6 cellular contexts compared by ENCODE assay signal in genomic region chr3:136666301-136666700, GRCh38.
A peak's percentile ranks its signal among the peaks of the same experiment; 100 is the strongest.
DNase-seq lines count a peak whose midpoint lies in the region; ATAC-seq and TF ChIP-seq lines count a peak whose summit lies in the region.
"Not testable (repeated sequence)": the region's sequence is repeated elsewhere in the genome, so short reads cannot be mapped to it uniquely, and the experiment has no call there.

No MANE protein-coding gene starts in this region.

- H3K36me3 ChIP-seq in mucosa of descending colon (ENCODE audit: low read depth); transverse colon: not testable (repeated sequence)

- not testable (repeated sequence) for TF ChIP-seq POLR2A in transverse colon (IDR thresholded peaks at IDR 0.05)

- not testable (repeated sequence) for TF ChIP-seq EP300 in transverse colon (IDR thresholded peaks at IDR 0.05; ENCODE audit: low read depth)

- WGBS in transverse colon (ENCODE audit: low coverage in 1 of 2), 2 donors, result 77 to 87% methylated on average over 3 to 6 of the region's 6 CpGs

- H3K4me1 Mint-ChIP-seq in WTC11 (peaks cover 10% of the 10 kb centered on the region), immature natural killer cell (peaks cover 54 to 65% of the 10 kb centered on the region in 2 donors)
- not testable (repeated sequence) for H3K4me1 Mint-ChIP-seq in nephron progenitor cell; progenitor cell of endocrine pancreas (ENCODE audit: low read depth)

- CTCF ChIA-PET in WTC11 (lab: Charles Lee), result interaction anchor here (1.6 kb wide), 1 partner anchor 86 kb away, joined by 7 read pairs; the partner anchor contains the start of gene STAG1

- POLR2A ChIA-PET in WTC11 (lab: Charles Lee), result not testable (repeated sequence)

- not testable (repeated sequence) for DNase-seq in WTC11 (ENCODE audit: low spot score); immature natural killer cell; mucosa of descending colon; nephron progenitor cell; progenitor cell of endocrine pancreas (ENCODE audit: low spot score, unreplicated experiment)
- peak; percentile 19 for DNase-seq in transverse colon

- in situ Hi-C loops in transverse colon (cut with MboI; ENCODE audit: low pct_ligation_motif_present in 1 of 4, low pct_unique_long_range_greater_than_20kb in 1 of 4, low sequenced_read_pairs in 3 of 4), result not testable (repeated sequence)

- not testable (repeated sequence) for H3K4me3 Mint-ChIP-seq in WTC11; immature natural killer cell; nephron progenitor cell; progenitor cell of endocrine pancreas (ENCODE audit: low read depth)

- intact Hi-C loops in mucosa of descending colon (cut with DNase I, micrococcal nuclease); transverse colon (cut with DNase I; ENCODE audit: low total_unique reads): not testable (repeated sequence)

- not testable (repeated sequence) for TF ChIP-seq CTCF in WTC11 (IDR thresholded peaks at IDR 0.05); mucosa of descending colon (IDR thresholded peaks at IDR 0.05); nephron progenitor cell (IDR thresholded peaks at IDR 0.05); progenitor cell of endocrine pancreas (IDR thresholded peaks at IDR 0.05; ENCODE audit: unreplicated experiment); transverse colon (IDR thresholded peaks at IDR 0.05)

- H3K4me3 ChIP-seq in mucosa of descending colon, transverse colon: not testable (repeated sequence)

- not testable (repeated sequence) for H3K27ac ChIP-seq in transverse colon

- H3K27ac Mint-ChIP-seq in WTC11 (peak overlapping the region; percentile 66), immature natural killer cell (peak overlapping the region in 4 of 6 donors; percentile 17 to 65 (median 32)), nephron progenitor cell (peak overlapping the region; percentile 72), progenitor cell of endocrine pancreas (peak overlapping the region; percentile 52)

- H3K27me3 Mint-ChIP-seq in WTC11 (ENCODE audit: low read depth); immature natural killer cell (ENCODE audit: low read depth in 3 of 3); nephron progenitor cell (ENCODE audit: low read depth, poor library complexity); progenitor cell of endocrine pancreas: not testable (repeated sequence)

- H3K9me3 ChIP-seq in mucosa of descending colon, transverse colon: not testable (repeated sequence)

- ATAC-seq in WTC11, result not testable (repeated sequence)
- peak; percentile 59 for ATAC-seq in mucosa of descending colon

- H3K4me1 ChIP-seq in mucosa of descending colon (ENCODE audit: low read depth), result not testable (repeated sequence)
- peaks cover 0 to 25% (median 0%) of the 10 kb centered on the region in 4 donors for H3K4me1 ChIP-seq in transverse colon

- H3K27me3 ChIP-seq in transverse colon, result not testable (repeated sequence)

- not testable (repeated sequence) for H3K9me3 Mint-ChIP-seq in WTC11; immature natural killer cell; nephron progenitor cell; progenitor cell of endocrine pancreas (ENCODE audit: low read depth)

- H3K36me3 Mint-ChIP-seq in WTC11; immature natural killer cell; progenitor cell of endocrine pancreas (ENCODE audit: insufficient read depth): not testable (repeated sequence)
- peaks cover 33% of the 10 kb centered on the region for H3K36me3 Mint-ChIP-seq in nephron progenitor cell (ENCODE audit: low read depth)
